1 cellular context compared by ENCODE assay signal in genomic region chr19:41230067-41230857, GRCh38.
TF ChIP-seq lines count a peak whose summit lies in the region.

No MANE protein-coding gene starts in this region.

TF ChIP-seq in SK-N-SH treated with all-trans-retinoic acid at 6 μM for 48 hours, 23 proteins besides CTCF, POLR2A, EP300 and RAD21 (continued from another document):
- TF ChIP-seq POU6F1 (CRISPR knock-in tag; IDR thresholded peaks at IDR 0.05; ENCODE audit: borderline replicate concordance, low read depth) (no peak), OSR1 (CRISPR knock-in tag; IDR thresholded peaks at IDR 0.05) (no peak), RARB (CRISPR knock-in tag; IDR thresholded peaks at IDR 0.05) (no peak), ZFP30 (CRISPR knock-in tag; IDR thresholded peaks at IDR 0.05) (no peak), TCF4 (CRISPR knock-in tag; IDR thresholded peaks at IDR 0.05; ENCODE audit: borderline replicate concordance) (no peak)
